In genomic region chr12:57330989-57331388, GRCh38 we compare ENCODE assay signal across 19 cellular contexts.
"Had no signal": no experiment of that assay in that cellular context is flagged by ENCODE, and none has a peak within 500 bp of the region (broad histone marks: within the 10 kb centered on the region; RNA-seq: fewer than 3 reads in every experiment).

No MANE protein-coding gene starts in this region.

- H3K9me3 Mint-ChIP-seq: activated CD4-positive, alpha-beta T cell treated with anti-CD3 and anti-CD28 coated beads, Interleukin-2, amount 10 ng/mL, durations not matched to agents 24 days and 14 days; activated naive CD4-positive, alpha-beta T cell treated with anti-CD3 and anti-CD28 coated beads, Interleukin-2, amount 50 U/mL, for 24 hours; neural progenitor cell; stimulated activated naive CD8-positive, alpha-beta T cell treated with anti-CD3 and anti-CD28 coated beads, Interleukin-15, amount 100 ng/mL, for 72 hours had no signal

- H3K4me1 Mint-ChIP-seq: activated CD4-positive, alpha-beta T cell treated with anti-CD3 and anti-CD28 coated beads, Interleukin-2, amount 10 ng/mL, durations not matched to agents 24 days and 14 days; neural progenitor cell; stimulated activated naive CD8-positive, alpha-beta T cell treated with anti-CD3 and anti-CD28 coated beads, Interleukin-15, amount 100 ng/mL, for 72 hours had no signal

- H3K4me1 ChIP-seq: adrenal gland, breast epithelium, esophagus muscularis mucosa, gastroesophageal sphincter, neural progenitor cell, psoas muscle, suprapubic skin had no signal

- H3K27ac Mint-ChIP-seq: activated CD4-positive, alpha-beta T cell treated with anti-CD3 and anti-CD28 coated beads, Interleukin-2, amount 10 ng/mL, durations not matched to agents 24 days and 14 days; activated CD8-positive, alpha-beta T cell treated with anti-CD3 and anti-CD28 coated beads, Interleukin-2, amount 10 ng/mL, durations not matched to agents 7 days and 5 days; activated naive CD4-positive, alpha-beta T cell treated with anti-CD3 and anti-CD28 coated beads, Interleukin-2, amount 50 U/mL, for 24 hours; neural progenitor cell; stimulated activated naive CD8-positive, alpha-beta T cell treated with anti-CD3 and anti-CD28 coated beads, Interleukin-15, amount 100 ng/mL, for 72 hours had no signal

- H3K4me3 Mint-ChIP-seq: activated CD4-positive, alpha-beta T cell treated with anti-CD3 and anti-CD28 coated beads, Interleukin-2, amount 10 ng/mL, durations not matched to agents 24 days and 14 days; activated CD8-positive, alpha-beta T cell treated with anti-CD3 and anti-CD28 coated beads, Interleukin-2, amount 10 ng/mL, durations not matched to agents 7 days and 5 days; activated naive CD4-positive, alpha-beta T cell treated with anti-CD3 and anti-CD28 coated beads, Interleukin-2, amount 50 U/mL, for 24 hours; neural progenitor cell; stimulated activated naive CD8-positive, alpha-beta T cell treated with anti-CD3 and anti-CD28 coated beads, Interleukin-15, amount 100 ng/mL, for 72 hours had no signal

- H3K27ac ChIP-seq: adrenal gland, breast epithelium, esophagus muscularis mucosa, gastroesophageal sphincter, neural progenitor cell, psoas muscle, suprapubic skin had no signal

- H3K36me3 ChIP-seq: adrenal gland, breast epithelium, neural progenitor cell had no signal

- H3K27me3 ChIP-seq: adrenal gland, breast epithelium, esophagus muscularis mucosa, gastroesophageal sphincter, neural progenitor cell, suprapubic skin had no signal

- DNase-seq: activated CD4-positive, alpha-beta T cell treated with anti-CD3 and anti-CD28 coated beads, Interleukin-2, amount 10 ng/mL, durations not matched to agents 24 days and 14 days; activated CD8-positive, alpha-beta T cell treated with anti-CD3 and anti-CD28 coated beads, Interleukin-2, amount 10 ng/mL, durations not matched to agents 7 days and 5 days; activated effector memory CD4-positive, alpha-beta T cell treated with anti-CD3 and anti-CD28 coated beads, Interleukin-2, amount 50 U/mL, for 16 hours; activated T-cell treated with anti-CD3 and anti-CD28 coated beads, Interleukin-2, amount 50 U/mL, for 48 hours; adrenal gland; cerebellar nuclear complex; cortex of kidney; effector CD4-positive, alpha-beta T cell; left ventricle myocardium superior; psoas muscle; right cardiac atrium; stimulated activated naive CD8-positive, alpha-beta T cell treated with anti-CD3 and anti-CD28 coated beads, Interleukin-15, amount 100 ng/mL, for 72 hours; trophoblast cell had no signal

- H3K9me3 ChIP-seq: adrenal gland, breast epithelium, esophagus muscularis mucosa, gastroesophageal sphincter, psoas muscle, suprapubic skin had no signal

- H3K4me3 ChIP-seq: adrenal gland, breast epithelium, esophagus muscularis mucosa, gastroesophageal sphincter, neural progenitor cell, psoas muscle, suprapubic skin had no signal

- H3K27me3 Mint-ChIP-seq: activated CD4-positive, alpha-beta T cell treated with anti-CD3 and anti-CD28 coated beads, Interleukin-2, amount 10 ng/mL, durations not matched to agents 24 days and 14 days; activated naive CD4-positive, alpha-beta T cell treated with anti-CD3 and anti-CD28 coated beads, Interleukin-2, amount 50 U/mL, for 24 hours; stimulated activated naive CD8-positive, alpha-beta T cell treated with anti-CD3 and anti-CD28 coated beads, Interleukin-15, amount 100 ng/mL, for 72 hours had no signal

- ATAC-seq: activated CD8-positive, alpha-beta T cell treated with anti-CD3 and anti-CD28 coated beads, Interleukin-2, amount 10 ng/mL, durations not matched to agents 7 days and 5 days; gastroesophageal sphincter; left ventricle myocardium superior; psoas muscle; right cardiac atrium; stimulated activated naive CD8-positive, alpha-beta T cell treated with anti-CD3 and anti-CD28 coated beads, Interleukin-15, amount 100 ng/mL, for 72 hours had no signal
